In genomic region chr10:116429288-116429977, GRCh38 we compare ENCODE assay signal across 24 cellular contexts. TPM values are rescaled to one million over a fixed set of nuclear protein-coding genes. Genes with fewer than 3 reads are reported as not detected.
A peak's percentile ranks its signal among the peaks of the same experiment; 100 is the strongest.
DNase-seq lines count a peak whose midpoint lies in the region; TF ChIP-seq lines count a peak whose summit lies in the region.
"Had no signal": no experiment of that assay in that cellular context is flagged by ENCODE, and none has a peak within 500 bp of the region (broad histone marks: within the 10 kb centered on the region; RNA-seq: fewer than 3 reads in every experiment).

No MANE protein-coding gene starts in this region.

- H3K9me3 Mint-ChIP-seq in MCF 10A (ENCODE audit: unreplicated experiment), result no peaks in the 10 kb centered on the region
- H3K9me3 Mint-ChIP-seq in activated naive CD8-positive, alpha-beta T cell treated with anti-CD3 and anti-CD28 coated beads for 36 hours, result peaks cover 3% of the 10 kb centered on the region
- H3K9me3 Mint-ChIP-seq: CD8-positive, alpha-beta memory T cell had no signal

- peaks cover 10% of the 10 kb centered on the region for H3K4me1 Mint-ChIP-seq in MCF 10A (ENCODE audit: insufficient read depth, unreplicated experiment)
- H3K4me1 Mint-ChIP-seq in activated naive CD8-positive, alpha-beta T cell treated with anti-CD3 and anti-CD28 coated beads for 36 hours, result no peaks in the 10 kb centered on the region
- H3K4me1 Mint-ChIP-seq: CD8-positive, alpha-beta memory T cell had no signal

- H3K9ac ChIP-seq in liver (ENCODE audit: low read depth in 1 of 2, low read length in 2 of 2), result no peak overlapping the region

- no peaks in the 10 kb centered on the region for H3K36me3 Mint-ChIP-seq in MCF 10A (ENCODE audit: insufficient read depth, unreplicated experiment)
- no peaks in the 10 kb centered on the region for H3K36me3 Mint-ChIP-seq in activated naive CD8-positive, alpha-beta T cell treated with anti-CD3 and anti-CD28 coated beads for 36 hours
- H3K36me3 Mint-ChIP-seq: CD8-positive, alpha-beta memory T cell had no signal

- DNase-seq in MCF 10A (ENCODE audit: unreplicated experiment) (peak; percentile 73), breast epithelium (ENCODE audit: low spot score in 2 of 2) (no peak), epithelial cell of prostate (ENCODE audit: low read depth, low spot score) (no peak), vagina (ENCODE audit: extremely low spot score in 2 of 2) (no peak)
- no peak for DNase-seq in effector CD4-positive, alpha-beta T cell
- no peak for DNase-seq in activated CD8-positive, alpha-beta memory T cell treated with anti-CD3 and anti-CD28 coated beads, Interleukin-2, amount 50 U/mL, for 4 hours
- no peak for DNase-seq in activated naive CD8-positive, alpha-beta T cell treated with anti-CD3 and anti-CD28 coated beads for 36 hours
- DNase-seq: AML-193; C1 segment of cervical spinal cord; Calu3; CD8-positive, alpha-beta memory T cell; DMS153; Kasumi-1; NCI-H1092; NCI-H1436; NCI-H187 treated with DMSO at 0.1 percent for 48 hours; NCI-H2107; NCI-H446 treated with DMSO at 0.1 percent for 48 hours; NCI-H526 treated with DMSO at 0.1 percent for 48 hours had no signal

- H3K27me3 ChIP-seq in breast epithelium (no peaks in the 10 kb centered on the region), liver (ENCODE audit: control insufficient read depth in 4 of 4, insufficient read depth in 4 of 4, low read length in 3 of 4) (no peaks in the 10 kb centered on the region), vagina (no peaks in the 10 kb centered on the region)
- H3K27me3 ChIP-seq: SJSA1 had no signal

- POLR2A ChIA-PET in MCF 10A (lab: Yijun Ruan, JAX), result interaction anchor here (0.6 to 3.6 kb wide), 7 partner anchors 9 to 950 kb away, joined by 3 to 20 read pairs (median 4); no protein-coding TSS in a partner anchor

- peak in 1 of 2 donors; percentile 18 for TF ChIP-seq RAD21 in liver (IDR thresholded peaks at IDR 0.05)

- H3K4me3 ChIP-seq in breast epithelium (no peak overlapping the region), liver (ENCODE audit: low read depth in 1 of 3, low read length in 3 of 3) (no peak overlapping the region), vagina (peak overlapping the region in 1 of 2 donors; percentile 6)
- H3K4me3 ChIP-seq: SJSA1 had no signal

- H3K4me1 ChIP-seq in breast epithelium (no peaks in the 10 kb centered on the region), liver (ENCODE audit: control insufficient read depth in 4 of 4, insufficient read depth in 4 of 4, low read length in 3 of 4) (peaks cover 0 to 18% (median 15%) of the 10 kb centered on the region in 4 donors), vagina (no peaks in the 10 kb centered on the region)
- H3K4me1 ChIP-seq: SJSA1 had no signal

- TF ChIP-seq CTCF in MCF 10A (IDR thresholded peaks at IDR 0.05; ENCODE audit: unreplicated experiment) (no peak), breast epithelium (IDR thresholded peaks at IDR 0.05) (no peak), liver (IDR thresholded peaks at IDR 0.05; ENCODE audit: low read depth, low read length, missing input control) (no peak), vagina (IDR thresholded peaks at IDR 0.05) (no peak)

- H3K9me3 ChIP-seq in breast epithelium (no peaks in the 10 kb centered on the region), liver (ENCODE audit: control insufficient read depth in 4 of 4, low read length in 3 of 4) (no peaks in the 10 kb centered on the region), vagina (no peaks in the 10 kb centered on the region)
- H3K9me3 ChIP-seq: SJSA1 had no signal

- H3K27ac Mint-ChIP-seq in MCF 10A (ENCODE audit: low read depth, unreplicated experiment), result no peak overlapping the region
- H3K27ac Mint-ChIP-seq in activated naive CD8-positive, alpha-beta T cell treated with anti-CD3 and anti-CD28 coated beads for 36 hours, result no peak overlapping the region
- H3K27ac Mint-ChIP-seq: CD8-positive, alpha-beta memory T cell had no signal

- no peak overlapping the region for H3K27ac ChIP-seq in breast epithelium
- H3K27ac ChIP-seq in epithelial cell of prostate, result peak overlapping the region; percentile 94
- H3K27ac ChIP-seq in liver (ENCODE audit: low read depth in 1 of 2, low read length in 2 of 2), result no peak overlapping the region
- H3K27ac ChIP-seq in vagina, result peak overlapping the region; percentile 50
- H3K27ac ChIP-seq: SJSA1 had no signal

- no peaks in the 10 kb centered on the region for H3K27me3 Mint-ChIP-seq in MCF 10A (ENCODE audit: insufficient read depth, unreplicated experiment)
- H3K27me3 Mint-ChIP-seq in activated naive CD8-positive, alpha-beta T cell treated with anti-CD3 and anti-CD28 coated beads for 36 hours, result peaks cover 8% of the 10 kb centered on the region
- H3K27me3 Mint-ChIP-seq: CD8-positive, alpha-beta memory T cell had no signal

- no TSS peak for BruUV-seq in MCF 10A (replicated peaks; lab: Mats Ljungman, UMichigan)

- no peak overlapping the region for H3K4me3 Mint-ChIP-seq in MCF 10A (ENCODE audit: unreplicated experiment)
- H3K4me3 Mint-ChIP-seq in activated naive CD8-positive, alpha-beta T cell treated with anti-CD3 and anti-CD28 coated beads for 36 hours, result no peak overlapping the region
- H3K4me3 Mint-ChIP-seq: CD8-positive, alpha-beta memory T cell had no signal

- WGBS in liver, result 25% methylated on average over 4 of the region's 4 CpGs

- intact Hi-C loops in MCF 10A (cut with micrococcal nuclease), result no loop called here
- intact Hi-C loops in breast epithelium (cut with DNase I; ENCODE audit: low total_unique reads), result no loop called here
- intact Hi-C loops in vagina (cut with DNase I), result no loop called here

- CTCF ChIA-PET in MCF 10A (lab: Yijun Ruan, JAX), result interaction anchor here (1.2 to 1.5 kb wide), 2 partner anchors 62 to 1909 kb away, joined by 3 to 4 read pairs; no protein-coding TSS in a partner anchor

- TF ChIP-seq POLR2A in breast epithelium (IDR thresholded peaks at IDR 0.05) (no peak), vagina (IDR thresholded peaks at IDR 0.05) (no peak)

- no peaks in the 10 kb centered on the region for H3K36me3 ChIP-seq in breast epithelium
- H3K36me3 ChIP-seq in liver (ENCODE audit: control insufficient read depth in 4 of 4, insufficient read depth in 3 of 4, low read depth in 1 of 4, low read length in 3 of 4), result no peaks in the 10 kb centered on the region
- H3K36me3 ChIP-seq in vagina, result no peaks in the 10 kb centered on the region
- H3K36me3 ChIP-seq: SJSA1 had no signal

TF ChIP-seq in liver, 16 proteins besides CTCF, POLR2A, EP300 and RAD21 (continues in another document):
- TF ChIP-seq EGR1 (IDR thresholded peaks at IDR 0.05; ENCODE audit: low read depth in 2 of 2) (peak in 1 of 2 donors; percentile 36), FOXA2 (IDR thresholded peaks at IDR 0.05) (peak; percentile 100), HNF4G (IDR thresholded peaks at IDR 0.05) (peak; percentile 37), ZBTB33 (IDR thresholded peaks at IDR 0.05) (peak; percentile 69), HNF4A (conservative IDR thresholded peaks at IDR 0.05) (peak; percentile 59 to 72), GABPA (IDR thresholded peaks at IDR 0.05 in 1 of 2, conservative IDR thresholded peaks at IDR 0.05 in 1 of 2) (no peak), NR2F2 (IDR thresholded peaks at IDR 0.05) (no peak), SP1 (IDR thresholded peaks at IDR 0.05) (peak; percentile 46), YY1 (IDR thresholded peaks at IDR 0.05) (peak; percentile 52), TAF1 (conservative IDR thresholded peaks at IDR 0.05) (no peak), ATF3 (IDR thresholded peaks at IDR 0.05) (peak; percentile 30), FOXA1 (IDR thresholded peaks at IDR 0.05) (peak; percentile 98), JUND (IDR thresholded peaks at IDR 0.05) (peak; percentile 39 to 75), RXRA (IDR thresholded peaks at IDR 0.05) (peak in 1 of 2 donors; percentile 72)
- TF ChIP-seq, protein P1, sequence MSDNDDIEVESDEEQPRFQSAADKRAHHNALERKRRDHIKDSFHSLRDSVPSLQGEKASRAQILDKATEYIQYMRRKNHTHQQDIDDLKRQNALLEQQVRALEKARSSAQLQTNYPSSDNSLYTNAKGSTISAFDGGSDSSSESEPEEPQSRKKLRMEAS (IDR thresholded peaks at IDR 0.05), result peak; percentile 41

RNA-seq across cellular contexts. Expression of gene PNLIPRP3, which starts 1.8 kb away (rescaled TPM):
- total RNA-seq in MCF 10A (2022) (7.6 and 9.5 TPM in 2 replicates), breast epithelium (1 to 10 TPM in 1 of 3 donors, under 1 TPM in 2; 0.29 to 2.4 (median 0.66) TPM), liver (not detected), vagina (2.2 TPM)
- polyA plus RNA-seq in liver, result not detected
- total RNA-seq in activated naive CD8-positive, alpha-beta T cell treated with anti-CD3 and anti-CD28 coated beads for 36 hours, result not detected
- total RNA-seq: A172; Calu3; CD8-positive, alpha-beta memory T cell; G401; SJSA1 had no signal
- polyA plus RNA-seq: AG04450; CD8-positive, alpha-beta memory T cell had no signal

Comparison
In these comparisons a context has a peak if more than half of its experiments do, and no peak if none do; other contexts are left out.
1. H3K27ac ChIP-seq: peak in epithelial cell of prostate (single experiment) and vagina (single experiment); none in breast epithelium (0 of 2) and liver (0 of 2).